In the genomic region with DNA sequence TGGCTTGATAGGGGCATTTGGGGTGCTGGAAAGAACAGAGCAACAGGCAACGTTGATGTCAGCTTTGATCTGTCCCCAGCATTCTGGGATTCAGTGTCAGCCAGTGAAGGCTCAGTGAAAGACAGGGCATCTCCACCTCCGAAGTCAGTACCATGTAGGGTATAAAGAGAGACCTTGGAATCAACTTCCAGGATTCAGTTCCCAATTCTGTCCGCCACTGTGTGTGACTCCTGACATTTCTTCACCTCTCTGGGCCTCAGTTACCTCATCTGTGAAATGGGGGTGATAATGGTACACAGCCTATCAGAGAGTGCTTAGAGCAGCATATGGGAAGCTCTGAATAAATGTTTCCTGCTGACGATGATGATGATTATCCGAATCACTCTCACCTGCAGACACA, we compare ENCODE assay signal across 16 cellular contexts. TPM values are rescaled to one million over a fixed set of nuclear protein-coding genes. Genes with fewer than 3 reads are reported as not detected.
A peak's percentile ranks its signal among the peaks of the same experiment; 100 is the strongest.
DNase-seq lines count a peak whose midpoint lies in the region; ATAC-seq and TF ChIP-seq lines count a peak whose summit lies in the region.
"Had no signal": no experiment of that assay in that cellular context is flagged by ENCODE, and none has a peak within 500 bp of the region (broad histone marks: within the 10 kb centered on the region; RNA-seq: fewer than 3 reads in every experiment).

No MANE protein-coding gene starts in this region.

- H3K9ac ChIP-seq in SK-N-SH (no peak overlapping the region; the same call in 1 of the 2 replicates), rectal smooth muscle tissue (ENCODE audit: low read length) (no peak overlapping the region)

- H3K4me1 ChIP-seq in ACC112 (ENCODE audit: control insufficient read depth, insufficient read depth, low read length, unreplicated experiment) = peaks cover 38% of the 10 kb centered on the region
- peaks cover 13 to 26% of the 10 kb centered on the region in 2 experiments; a peak in 3 of 4 replicates for H3K4me1 ChIP-seq in SK-N-SH (ENCODE audit: control insufficient read depth in 1 of 2, insufficient read depth in 2 of 2, low read depth in 1 of 2, low read length in 1 of 2)
- peaks cover 28% of the 10 kb centered on the region for H3K4me1 ChIP-seq in hepatocyte (ENCODE audit: insufficient read depth)
- H3K4me1 ChIP-seq in rectal smooth muscle tissue (ENCODE audit: control insufficient read depth, insufficient read depth, low read length) = peaks cover 34% of the 10 kb centered on the region

- no peak for TF ChIP-seq EP300 in SK-N-SH (IDR thresholded peaks at IDR 0.05; ENCODE audit: borderline replicate concordance in 1 of 2, low read depth in 1 of 2, low read length in 1 of 2)

- WGBS in SK-N-SH (ENCODE audit: low lambda C conversion rate) = 80% methylated on average over 5 of the region's 5 CpGs
- WGBS in hepatocyte (ENCODE audit: low lambda C conversion rate, missing lambda C conversion rate) = 90% methylated on average over 5 of the region's 5 CpGs

- no peak overlapping the region for H3K4me3 ChIP-seq in ACC112 (ENCODE audit: low read depth, low read length)
- H3K4me3 ChIP-seq in SK-N-SH (ENCODE audit: low read depth in 2 of 2, low read length in 1 of 2) = no peak overlapping the region
- H3K4me3 ChIP-seq in hepatocyte = no peak overlapping the region
- H3K4me3 ChIP-seq in rectal smooth muscle tissue (ENCODE audit: low read length) = no peak overlapping the region

- peaks cover 28% of the 10 kb centered on the region for H3F3A ChIP-seq in SK-N-SH (replicated peaks; ENCODE audit: insufficient read depth)

- H3K4me2 ChIP-seq in SK-N-SH (peak overlapping the region; percentile 27; the same call in 1 of the 2 replicates), hepatocyte (no peak overlapping the region)

- no peaks in the 10 kb centered on the region for H3K36me3 ChIP-seq in ACC112 (ENCODE audit: insufficient read depth, low read length)
- no peaks in the 10 kb centered on the region for H3K36me3 ChIP-seq in SK-N-SH (replicated peaks in 1 of 2; ENCODE audit: control insufficient read depth in 1 of 2, insufficient read depth in 2 of 2, low read length in 1 of 2)
- H3K36me3 ChIP-seq in hepatocyte (replicated peaks; ENCODE audit: insufficient read depth, low read depth) = no peaks in the 10 kb centered on the region
- no peaks in the 10 kb centered on the region for H3K36me3 ChIP-seq in rectal smooth muscle tissue (ENCODE audit: control insufficient read depth, insufficient read depth, low read length)

- H3K27me3 ChIP-seq in ACC112 (ENCODE audit: insufficient read depth, low read length) (no peaks in the 10 kb centered on the region), SK-N-SH (ENCODE audit: insufficient read depth) (no peaks in the 10 kb centered on the region), hepatocyte (no peaks in the 10 kb centered on the region), rectal smooth muscle tissue (ENCODE audit: control insufficient read depth, insufficient read depth, low read length) (no peaks in the 10 kb centered on the region)

- H3K9me2 ChIP-seq in SK-N-SH = no peaks in the 10 kb centered on the region
- H3K9me2 ChIP-seq in hepatocyte (replicated peaks; ENCODE audit: insufficient read depth) = no peaks in the 10 kb centered on the region

- POLR2A ChIA-PET in SK-N-SH (lab: Yijun Ruan, JAX) = no interaction called here

- no peak for ATAC-seq in HG03108 (IDR thresholded peaks at IDR 0.05; ENCODE audit: unreplicated experiment)
- ATAC-seq: PC-3 had no signal

- no peak for TF ChIP-seq CTCF in SK-N-SH (IDR thresholded peaks at IDR 0.05)
- TF ChIP-seq CTCF in hepatocyte (IDR thresholded peaks at IDR 0.05; ENCODE audit: poor library complexity) = no peak

- no peak for TF ChIP-seq RAD21 in SK-N-SH (IDR thresholded peaks at IDR 0.05; ENCODE audit: low read length)

- H2AFZ ChIP-seq in ACC112 (ENCODE audit: low read length, unreplicated experiment) = peak overlapping the region; percentile 38
- peak overlapping the region; percentile 63 for H2AFZ ChIP-seq in SK-N-SH (ENCODE audit: low read depth)
- no peak overlapping the region for H2AFZ ChIP-seq in hepatocyte

- H3K9me3 ChIP-seq in SK-N-SH (no peaks in the 10 kb centered on the region), hepatocyte (ENCODE audit: low read depth) (no peaks in the 10 kb centered on the region)

- no peak for DNase-seq in SK-N-SH
- no peak for DNase-seq in hepatocyte (ENCODE audit: low spot score)
- no peak for DNase-seq in NCI-H1694 (lab: John Stamatoyannopoulos, UW)
- DNase-seq in CD1c-positive myeloid dendritic cell (ENCODE audit: extremely low spot score) = no peak
- no peak for DNase-seq in globus pallidus (ENCODE audit: low spot score)
- DNase-seq: activated CD4-positive, alpha-beta T cell treated with anti-CD3 and anti-CD28 coated beads, Interleukin-2, amount 50 U/mL, for 4 hours; activated gamma-delta T cell treated with Interleukin-2 at 50 U/mL for 16 hours; DMS79; naive B cell; NCI-H1105; small intestine; T-helper 2 cell had no signal

- H4K20me1 ChIP-seq in SK-N-SH (ENCODE audit: insufficient read depth) = no peaks in the 10 kb centered on the region
- H4K20me1 ChIP-seq in hepatocyte (ENCODE audit: insufficient read depth, poor library complexity, severe bottlenecking) = no peaks in the 10 kb centered on the region

- CTCF ChIA-PET in SK-N-SH (lab: Yijun Ruan, JAX) = interaction anchor here (1.6 kb wide), 1 partner anchor 16 kb away, joined by 5 read pairs; no protein-coding TSS in a partner anchor

- H3K79me2 ChIP-seq in ACC112 (ENCODE audit: control insufficient read depth, insufficient read depth, low read length, unreplicated experiment) (no peaks in the 10 kb centered on the region), SK-N-SH (ENCODE audit: insufficient read depth) (no peaks in the 10 kb centered on the region), hepatocyte (no peaks in the 10 kb centered on the region)

- peak overlapping the region; percentile 39 for H3K27ac ChIP-seq in ACC112 (ENCODE audit: low read depth, low read length)
- H3K27ac ChIP-seq in SK-N-SH (ENCODE audit: low read depth in 2 of 2, low read length in 1 of 2) = peak overlapping the region; percentile 73 to 95
- H3K27ac ChIP-seq in hepatocyte = peak overlapping the region; percentile 76
- H3K27ac ChIP-seq in rectal smooth muscle tissue (ENCODE audit: low read depth, low read length) = peak overlapping the region; percentile 98

TF ChIP-seq in SK-N-SH, 30 proteins besides CTCF, POLR2A, EP300 and RAD21:
- TF ChIP-seq ELF1 (IDR thresholded peaks at IDR 0.05) (no peak), FOXJ3 (CRISPR knock-in tag; IDR thresholded peaks at IDR 0.05) (no peak)
- TF ChIP-seq, protein P1, sequence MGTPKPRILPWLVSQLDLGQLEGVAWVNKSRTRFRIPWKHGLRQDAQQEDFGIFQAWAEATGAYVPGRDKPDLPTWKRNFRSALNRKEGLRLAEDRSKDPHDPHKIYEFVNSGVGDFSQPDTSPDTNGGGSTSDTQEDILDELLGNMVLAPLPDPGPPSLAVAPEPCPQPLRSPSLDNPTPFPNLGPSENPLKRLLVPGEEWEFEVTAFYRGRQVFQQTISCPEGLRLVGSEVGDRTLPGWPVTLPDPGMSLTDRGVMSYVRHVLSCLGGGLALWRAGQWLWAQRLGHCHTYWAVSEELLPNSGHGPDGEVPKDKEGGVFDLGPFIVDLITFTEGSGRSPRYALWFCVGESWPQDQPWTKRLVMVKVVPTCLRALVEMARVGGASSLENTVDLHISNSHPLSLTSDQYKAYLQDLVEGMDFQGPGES (IDR thresholded peaks at IDR 0.05; ENCODE audit: low read depth, low read length) = no peak

RNA-seq across cellular contexts. Expression of gene FLNB, which starts 55.6 kb away (rescaled TPM):
- 115 and 127 TPM in 2 replicates for polyA plus RNA-seq in SK-N-SH (2012; rRNA removed)
- 44.1 and 52.4 TPM in 2 replicates for polyA plus RNA-seq in SK-N-SH (2012; cell fraction: cytosol; rRNA removed)
- polyA plus RNA-seq in SK-N-SH (2012; cell fraction: nucleus; rRNA removed) = 397 and 536 TPM in 2 replicates
- total RNA-seq in hepatocyte = 136 and 172 TPM in 2 replicates
- 69.4 and 74.2 TPM in 2 replicates for polyA plus RNA-seq in hepatocyte

Comparison
In these comparisons a context has a peak if more than half of its experiments do, and no peak if none do; other contexts are left out.
1. H3K27ac ChIP-seq: peak in every context shown above with its lines; median percentile 98 in rectal smooth muscle tissue; 84 in SK-N-SH; 76 in hepatocyte; 39 in ACC112.